ENCODE assay signal across 8 cellular contexts in the genomic region with DNA sequence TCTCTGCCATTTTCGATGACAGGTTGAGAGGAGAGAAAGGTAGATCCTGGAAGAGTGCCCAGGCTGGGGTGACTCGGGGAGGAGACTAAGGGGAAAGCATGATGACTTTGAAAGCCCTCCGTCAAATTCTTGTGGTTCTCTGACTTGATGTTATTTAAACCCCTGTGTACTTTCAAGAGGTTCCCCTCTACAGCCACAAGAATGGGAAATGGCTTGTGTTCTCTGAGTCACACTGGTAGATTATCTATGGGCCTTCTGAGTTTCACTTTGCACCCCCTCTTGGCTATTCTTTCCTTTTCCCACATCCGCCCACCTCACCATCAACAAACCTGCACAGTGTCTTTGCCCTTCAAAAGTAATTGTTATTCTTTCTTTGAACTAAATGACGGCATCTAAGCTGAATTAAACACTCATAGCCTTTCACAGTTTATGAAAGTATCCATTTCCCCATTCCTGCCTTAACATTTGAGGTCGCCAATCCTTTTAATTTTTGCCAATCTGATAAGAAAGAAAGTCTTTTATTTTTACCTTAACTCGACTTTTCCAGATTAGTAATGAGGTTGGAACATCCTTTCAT. TPM values are rescaled to one million over a fixed set of nuclear protein-coding genes. Genes with fewer than 3 reads are reported as not detected.
A peak's percentile ranks its signal among the peaks of the same experiment; 100 is the strongest.
DNase-seq lines count a peak whose midpoint lies in the region; ATAC-seq and TF ChIP-seq lines count a peak whose summit lies in the region.

No MANE protein-coding gene starts in this region.

- no peaks in the 10 kb centered on the region for H3K79me2 ChIP-seq in osteoblast (ENCODE audit: insufficient read depth, low read length)

- POLR2A ChIA-PET in RWPE1 (lab: Yijun Ruan, JAX; ENCODE audit: low non-redundant PET): no interaction called here

- TF ChIP-seq CTCF in RWPE1 (conservative IDR thresholded peaks at IDR 0.05; ENCODE audit: low read depth) (no peak), osteoblast (IDR thresholded peaks at IDR 0.05; ENCODE audit: extremely low read depth, low read depth, low read length) (no peak), coronary artery (IDR thresholded peaks at IDR 0.05) (no peak)

- no peaks in the 10 kb centered on the region for H4K20me1 ChIP-seq in osteoblast (ENCODE audit: insufficient read depth, low read length)

- peak; percentile 50 for ATAC-seq in HG03108 (IDR thresholded peaks at IDR 0.05; ENCODE audit: unreplicated experiment)

- no peaks in the 10 kb centered on the region for H3K27me3 ChIP-seq in osteoblast (ENCODE audit: insufficient read depth, low read length)

- CTCF ChIA-PET in RWPE1 (lab: Yijun Ruan, JAX): interaction anchor here (0.6 kb wide), 1 partner anchor 146 kb away, joined by 4 read pairs; no protein-coding TSS in a partner anchor
- CTCF ChIA-PET in activated naive CD4-positive, alpha-beta T cell treated with anti-CD3 and anti-CD28 coated beads, Interleukin-2, amount 10 ng/mL, durations not matched to agents 7 days and 5 days (lab: Charles Lee): interaction anchor here (1.1 kb wide), 1 partner anchor 19 kb away, joined by 5 read pairs; no protein-coding TSS in a partner anchor

- H3K9me3 Mint-ChIP-seq in activated naive CD4-positive, alpha-beta T cell treated with anti-CD3 and anti-CD28 coated beads, Interleukin-2, amount 10 ng/mL, durations not matched to agents 7 days and 5 days: no peaks in the 10 kb centered on the region

- H2AFZ ChIP-seq in osteoblast (ENCODE audit: low read length): no peak overlapping the region

- peak overlapping the region; percentile 67 for H3K4me2 ChIP-seq in osteoblast (ENCODE audit: insufficient read depth, low read length)

- peaks cover 49% of the 10 kb centered on the region for H3K4me1 Mint-ChIP-seq in activated naive CD4-positive, alpha-beta T cell treated with anti-CD3 and anti-CD28 coated beads, Interleukin-2, amount 10 ng/mL, durations not matched to agents 7 days and 5 days

- H3K4me1 ChIP-seq in osteoblast (ENCODE audit: insufficient read depth, low read length): peaks cover 30% of the 10 kb centered on the region

- DNase-seq in GM19238 (ENCODE audit: insufficient read length, low spot score): peak; percentile 35
- DNase-seq in RWPE1 (ENCODE audit: low spot score): peak; percentile 67
- peak; percentile 77 for DNase-seq in activated naive CD4-positive, alpha-beta T cell treated with anti-CD3 and anti-CD28 coated beads, Interleukin-2, amount 10 ng/mL, durations not matched to agents 7 days and 5 days
- peak; percentile 72 for DNase-seq in osteoblast (ENCODE audit: insufficient read length, low spot score, missing footprints)
- no peak for DNase-seq in coronary artery (ENCODE audit: low spot score)
- DNase-seq in T1000 (lab: John Stamatoyannopoulos, UW): no peak
- DNase-seq in NCI-H1694 treated with DMSO at 0.1 percent for 48 hours (lab: John Stamatoyannopoulos, UW): no peak

- peaks cover 41% of the 10 kb centered on the region for H3K27me3 Mint-ChIP-seq in activated naive CD4-positive, alpha-beta T cell treated with anti-CD3 and anti-CD28 coated beads, Interleukin-2, amount 10 ng/mL, durations not matched to agents 7 days and 5 days

- peaks cover 2% of the 10 kb centered on the region for H3K36me3 Mint-ChIP-seq in activated naive CD4-positive, alpha-beta T cell treated with anti-CD3 and anti-CD28 coated beads, Interleukin-2, amount 10 ng/mL, durations not matched to agents 7 days and 5 days

- H3K36me3 ChIP-seq in osteoblast (ENCODE audit: insufficient read depth, low read length): no peaks in the 10 kb centered on the region

- H3K27ac ChIP-seq in RWPE1: no peak overlapping the region
- peak overlapping the region; percentile 66 for H3K27ac ChIP-seq in osteoblast (ENCODE audit: low read depth, low read length)
- no peak overlapping the region for H3K27ac ChIP-seq in coronary artery

- H3K4me3 ChIP-seq in osteoblast (ENCODE audit: insufficient read depth, low read length) (peak overlapping the region; percentile 5), coronary artery (no peak overlapping the region)

- no peaks in the 10 kb centered on the region for H3K9me3 ChIP-seq in osteoblast (ENCODE audit: low read depth, low read length)

- H3K27ac Mint-ChIP-seq in activated naive CD4-positive, alpha-beta T cell treated with anti-CD3 and anti-CD28 coated beads, Interleukin-2, amount 10 ng/mL, durations not matched to agents 7 days and 5 days: peak overlapping the region; percentile 89

- peak overlapping the region; percentile 33 for H3K4me3 Mint-ChIP-seq in activated naive CD4-positive, alpha-beta T cell treated with anti-CD3 and anti-CD28 coated beads, Interleukin-2, amount 10 ng/mL, durations not matched to agents 7 days and 5 days

RNA-seq across cellular contexts. Expression of a gene that starts 24.1 kb away (rescaled TPM):
- not detected in 2 replicates for total RNA-seq in osteoblast

Comparison
In these comparisons a context has a peak if more than half of its experiments do, and no peak if none do; other contexts are left out.
1. DNase-seq: peak in GM19238 (single experiment), RWPE1 (single experiment), activated naive CD4-positive, alpha-beta T cell treated with anti-CD3 and anti-CD28 coated beads, Interleukin-2, amount 10 ng/mL, durations not matched to agents 7 days and 5 days (single experiment) and osteoblast (single experiment); none in coronary artery (single experiment), T1000 (single experiment) and NCI-H1694 treated with DMSO at 0.1 percent for 48 hours (single experiment).